ENCODE assay signal across 3 cellular contexts in genomic region chr11:82458147-82458546, GRCh38.
"Had no signal": no experiment of that assay in that cellular context is flagged by ENCODE, and none has a peak within 500 bp of the region (broad histone marks: within the 10 kb centered on the region; RNA-seq: fewer than 3 reads in every experiment).

No MANE protein-coding gene starts in this region.

- H3K4me3 ChIP-seq: K562 had no signal

- H3K27ac ChIP-seq: HL-60 had no signal

- DNase-seq: IMR-90 had no signal
